Comparison of ENCODE assay signal across 1 cellular context in genomic region chr9:5624655-5625054, GRCh38.
TF ChIP-seq lines count a peak whose summit lies in the region.

No MANE protein-coding gene starts in this region.

TF ChIP-seq in GM12878, 131 proteins besides CTCF, POLR2A, EP300 and RAD21 (continued from another document and continues in another):
- TF ChIP-seq E2F8 (IDR thresholded peaks at IDR 0.05; ENCODE audit: low read depth, partially characterized antibody) (no peak), BACH1 (IDR thresholded peaks at IDR 0.05; ENCODE audit: borderline replicate concordance) (no peak), BCL11A (IDR thresholded peaks at IDR 0.05; ENCODE audit: low read depth, low read length) (no peak), NBN (IDR thresholded peaks at IDR 0.05) (0 out of 2 replicates have a peak, but pooled peaks have one; percentile 29), CHD1 (IDR thresholded peaks at IDR 0.05; ENCODE audit: low read depth, low read length) (0 out of 2 replicates have a peak, but pooled peaks have one; percentile 79), RAD51 (IDR thresholded peaks at IDR 0.05) (no peak), ZBTB4 (CRISPR knock-in tag; IDR thresholded peaks at IDR 0.05) (no peak), CREM (IDR thresholded peaks at IDR 0.05; ENCODE audit: low read depth) (peak; percentile 49; the same call in 1 of the 2 replicates), IRF5 (IDR thresholded peaks at IDR 0.05; ENCODE audit: borderline replicate concordance) (no peak), NFXL1 (IDR thresholded peaks at IDR 0.05; ENCODE audit: borderline replicate concordance) (no peak), NR2F1 (conservative IDR thresholded peaks at IDR 0.05) (no peak), BHLHE40 (IDR thresholded peaks at IDR 0.05; ENCODE audit: borderline replicate concordance in 1 of 2, low read depth in 2 of 2, low read length in 1 of 2) (no peak), NRF1 (conservative IDR thresholded peaks at IDR 0.05; ENCODE audit: low read depth, low read length) (no peak), NKRF (conservative IDR thresholded peaks at IDR 0.05) (no peak), MTA2 (IDR thresholded peaks at IDR 0.05; ENCODE audit: low read depth) (peak; percentile 76), ZBTB40 (IDR thresholded peaks at IDR 0.05; ENCODE audit: borderline replicate concordance) (no peak), IKZF2 (IDR thresholded peaks at IDR 0.05) (peak; percentile 56 to 74), HDAC6 (IDR thresholded peaks at IDR 0.05; ENCODE audit: unreplicated experiment) (no peak), TBL1XR1 (IDR thresholded peaks at IDR 0.05; ENCODE audit: low read depth, low read length) (0 out of 2 replicates have a peak, but pooled peaks have one; percentile 11), E2F4 (IDR thresholded peaks at IDR 0.05; ENCODE audit: low read depth, low read length) (no peak), LARP7 (IDR thresholded peaks at IDR 0.05) (no peak), GATAD2B (conservative IDR thresholded peaks at IDR 0.05; ENCODE audit: low read depth) (no peak), MYC (IDR thresholded peaks at IDR 0.05; ENCODE audit: insufficient read depth, insufficient read length, insufficient replicate concordance, low read length, severe bottlenecking) (no peak), PAX5 (IDR thresholded peaks at IDR 0.05; ENCODE audit: borderline replicate concordance, low read depth, low read length) (no peak), BMI1 (IDR thresholded peaks at IDR 0.05; ENCODE audit: borderline replicate concordance) (peak; percentile 49; the same call in 1 of the 2 replicates), PBX3 (IDR thresholded peaks at IDR 0.05; ENCODE audit: insufficient replicate concordance, low read depth, low read length) (no peak), ESRRA (IDR thresholded peaks at IDR 0.05; ENCODE audit: low read length) (no peak), SIX5 (IDR thresholded peaks at IDR 0.05; ENCODE audit: low read depth, low read length, severe bottlenecking) (no peak), PKNOX1 (IDR thresholded peaks at IDR 0.05) (peak; percentile 73), CUX1 (IDR thresholded peaks at IDR 0.05; ENCODE audit: insufficient replicate concordance, low read depth, low read length) (peak; percentile 57), JUND (IDR thresholded peaks at IDR 0.05; ENCODE audit: low read depth, low read length) (no peak), HCFC1 (IDR thresholded peaks at IDR 0.05; ENCODE audit: low read length) (no peak), SIN3A (IDR thresholded peaks at IDR 0.05; ENCODE audit: low read depth, low read length) (no peak), CHD4 (IDR thresholded peaks at IDR 0.05) (no peak), PML (IDR thresholded peaks at IDR 0.05; ENCODE audit: low read length) (no peak), KAT2A (conservative IDR thresholded peaks at IDR 0.05; ENCODE audit: control insufficient read depth, low read depth, low read length) (no peak), ATF7 (IDR thresholded peaks at IDR 0.05; ENCODE audit: low read depth) (0 out of 2 replicates have a peak, but pooled peaks have one; percentile 29)
